Comparison of ENCODE assay signal across 13 cellular contexts in genomic region chr16:27238591-27238990, GRCh38. TPM values are rescaled to one million over a fixed set of nuclear protein-coding genes. Genes with fewer than 3 reads are reported as not detected.
A peak's percentile ranks its signal among the peaks of the same experiment; 100 is the strongest.
DNase-seq lines count a peak whose midpoint lies in the region; ATAC-seq and TF ChIP-seq lines count a peak whose summit lies in the region.
"Had no signal": no experiment of that assay in that cellular context is flagged by ENCODE, and none has a peak within 500 bp of the region (broad histone marks: within the 10 kb centered on the region; RNA-seq: fewer than 3 reads in every experiment).

No MANE protein-coding gene starts in this region.

- no peaks in the 10 kb centered on the region for H3K9me3 Mint-ChIP-seq in activated CD4-positive, alpha-beta T cell treated with anti-CD3 and anti-CD28 coated beads, Interleukin-2, amount 10 ng/mL, durations not matched to agents 24 days and 14 days
- H3K9me3 Mint-ChIP-seq in activated CD8-positive, alpha-beta T cell treated with anti-CD3 and anti-CD28 coated beads, Interleukin-2, amount 10 ng/mL, durations not matched to agents 7 days and 5 days (ENCODE audit: insufficient read depth): no peaks in the 10 kb centered on the region
- no peaks in the 10 kb centered on the region for H3K9me3 Mint-ChIP-seq in stimulated activated memory B cell treated with anti-CD40 and anti-IgM and Interleukin-4, amounts not matched to agents 10 μg/mL and 1 μg/mL and 100 μg/mL, for 72 hours

- no peaks in the 10 kb centered on the region for H3K9me3 ChIP-seq in esophagus squamous epithelium
- H3K9me3 ChIP-seq: mucosa of descending colon had no signal

- H3K36me3 Mint-ChIP-seq in activated CD4-positive, alpha-beta T cell treated with anti-CD3 and anti-CD28 coated beads, Interleukin-2, amount 10 ng/mL, durations not matched to agents 24 days and 14 days (ENCODE audit: low read depth): peaks cover 25% of the 10 kb centered on the region
- peaks cover 38% of the 10 kb centered on the region for H3K36me3 Mint-ChIP-seq in activated CD8-positive, alpha-beta T cell treated with anti-CD3 and anti-CD28 coated beads, Interleukin-2, amount 10 ng/mL, durations not matched to agents 7 days and 5 days (ENCODE audit: low read depth)
- H3K36me3 Mint-ChIP-seq in stimulated activated memory B cell treated with anti-CD40 and anti-IgM and Interleukin-4, amounts not matched to agents 10 μg/mL and 1 μg/mL and 100 μg/mL, for 72 hours: peaks cover 16% of the 10 kb centered on the region

- intact Hi-C loops in activated CD4-positive, alpha-beta T cell treated with anti-CD3 and anti-CD28 coated beads, Interleukin-2, amount 10 ng/mL, durations not matched to agents 24 days and 14 days (cut with micrococcal nuclease): loop anchor here (10.0 kb wide), 1 partner anchor 644 kb away; no protein-coding TSS in a partner anchor
- intact Hi-C loops in esophagus squamous epithelium (cut with DNase I): loop anchor here (5.0 kb wide), 1 partner anchor 129 kb away; no protein-coding TSS in a partner anchor

- POLR2A ChIA-PET in activated CD8-positive, alpha-beta T cell treated with anti-CD3 and anti-CD28 coated beads, Interleukin-2, amount 10 ng/mL, durations not matched to agents 7 days and 5 days (lab: Charles Lee): interaction anchor here (1.1 to 12.2 kb wide), 6 partner anchors 10 to 128 kb away, joined by 3 to 222 read pairs (median 22); partner anchors contain the start of genes IL4R and NSMCE1

- peak overlapping the region; percentile 100 for H3K27ac Mint-ChIP-seq in activated CD4-positive, alpha-beta T cell treated with anti-CD3 and anti-CD28 coated beads, Interleukin-2, amount 10 ng/mL, durations not matched to agents 24 days and 14 days
- peak overlapping the region; percentile 99 for H3K27ac Mint-ChIP-seq in activated CD8-positive, alpha-beta T cell treated with anti-CD3 and anti-CD28 coated beads, Interleukin-2, amount 10 ng/mL, durations not matched to agents 7 days and 5 days
- peak overlapping the region; percentile 91 for H3K27ac Mint-ChIP-seq in stimulated activated memory B cell treated with anti-CD40 and anti-IgM and Interleukin-4, amounts not matched to agents 10 μg/mL and 1 μg/mL and 100 μg/mL, for 72 hours

- H3K4me1 Mint-ChIP-seq in activated CD4-positive, alpha-beta T cell treated with anti-CD3 and anti-CD28 coated beads, Interleukin-2, amount 10 ng/mL, durations not matched to agents 24 days and 14 days: peaks cover 80% of the 10 kb centered on the region
- H3K4me1 Mint-ChIP-seq in activated CD8-positive, alpha-beta T cell treated with anti-CD3 and anti-CD28 coated beads, Interleukin-2, amount 10 ng/mL, durations not matched to agents 7 days and 5 days (ENCODE audit: low read depth): peaks cover 97% of the 10 kb centered on the region
- H3K4me1 Mint-ChIP-seq in stimulated activated memory B cell treated with anti-CD40 and anti-IgM and Interleukin-4, amounts not matched to agents 10 μg/mL and 1 μg/mL and 100 μg/mL, for 72 hours: peaks cover 57% of the 10 kb centered on the region

- TF ChIP-seq CTCF in esophagus squamous epithelium (IDR thresholded peaks at IDR 0.05): no peak

- no peaks in the 10 kb centered on the region for H3K27me3 Mint-ChIP-seq in activated CD4-positive, alpha-beta T cell treated with anti-CD3 and anti-CD28 coated beads, Interleukin-2, amount 10 ng/mL, durations not matched to agents 24 days and 14 days
- H3K27me3 Mint-ChIP-seq in activated CD8-positive, alpha-beta T cell treated with anti-CD3 and anti-CD28 coated beads, Interleukin-2, amount 10 ng/mL, durations not matched to agents 7 days and 5 days (ENCODE audit: low read depth): no peaks in the 10 kb centered on the region
- no peaks in the 10 kb centered on the region for H3K27me3 Mint-ChIP-seq in stimulated activated memory B cell treated with anti-CD40 and anti-IgM and Interleukin-4, amounts not matched to agents 10 μg/mL and 1 μg/mL and 100 μg/mL, for 72 hours

- H3K27me3 ChIP-seq in esophagus squamous epithelium: no peaks in the 10 kb centered on the region

- no peak overlapping the region for H3K4me3 ChIP-seq in esophagus squamous epithelium
- H3K4me3 ChIP-seq: mucosa of descending colon had no signal

- no peak for DNase-seq in activated CD4-positive, alpha-beta T cell treated with anti-CD3 and anti-CD28 coated beads, Interleukin-2, amount 10 ng/mL, durations not matched to agents 24 days and 14 days
- no peak for DNase-seq in activated CD4-positive, alpha-beta T cell treated with anti-CD3 and anti-CD28 coated beads for 1 hour
- DNase-seq in activated CD8-positive, alpha-beta T cell treated with anti-CD3 and anti-CD28 coated beads, Interleukin-2, amount 10 ng/mL, durations not matched to agents 7 days and 5 days: no peak
- DNase-seq in esophagus squamous epithelium (lab: John Stamatoyannopoulos, UW): no peak
- no peak for DNase-seq in foreskin melanocyte
- no peak for DNase-seq in SK-N-DZ (ENCODE audit: low spot score)
- DNase-seq: ACHN, EL, NCI-H1694, T1000 had no signal

- CTCF ChIA-PET in activated CD8-positive, alpha-beta T cell treated with anti-CD3 and anti-CD28 coated beads, Interleukin-2, amount 10 ng/mL, durations not matched to agents 7 days and 5 days (lab: Charles Lee): interaction anchor here (1.2 to 2.5 kb wide), 3 partner anchors 10 to 79 kb away, joined by 3 to 10 read pairs (median 8); no protein-coding TSS in a partner anchor

- no peak for TF ChIP-seq POLR2A in esophagus squamous epithelium (IDR thresholded peaks at IDR 0.05)

- ATAC-seq in activated CD8-positive, alpha-beta T cell treated with anti-CD3 and anti-CD28 coated beads, Interleukin-2, amount 10 ng/mL, durations not matched to agents 7 days and 5 days: no peak
- ATAC-seq in stimulated activated memory B cell treated with anti-CD40 and anti-IgM and Interleukin-4, amounts not matched to agents 10 μg/mL and 1 μg/mL and 100 μg/mL, for 72 hours: no peak
- ATAC-seq in GM19035 (IDR thresholded peaks at IDR 0.05; ENCODE audit: unreplicated experiment): no peak

- 86 to 100% methylated on average over 2 of the region's 2 CpGs for WGBS in esophagus squamous epithelium, 2 donors

- peaks cover 23 to 90% (median 65%) of the 10 kb centered on the region in 3 donors for H3K4me1 ChIP-seq in esophagus squamous epithelium

- H3K4me3 Mint-ChIP-seq in activated CD4-positive, alpha-beta T cell treated with anti-CD3 and anti-CD28 coated beads, Interleukin-2, amount 10 ng/mL, durations not matched to agents 24 days and 14 days: peak overlapping the region; percentile 80
- peak overlapping the region; percentile 71 for H3K4me3 Mint-ChIP-seq in activated CD8-positive, alpha-beta T cell treated with anti-CD3 and anti-CD28 coated beads, Interleukin-2, amount 10 ng/mL, durations not matched to agents 7 days and 5 days
- H3K4me3 Mint-ChIP-seq in stimulated activated memory B cell treated with anti-CD40 and anti-IgM and Interleukin-4, amounts not matched to agents 10 μg/mL and 1 μg/mL and 100 μg/mL, for 72 hours: peak overlapping the region; percentile 70

- H3K27ac ChIP-seq in esophagus squamous epithelium: peak overlapping the region in 3 of 4 donors; percentile 50 to 85 (median 78)

- H3K36me3 ChIP-seq in esophagus squamous epithelium: peaks cover 0 to 10% (median 0%) of the 10 kb centered on the region in 3 donors

RNA-seq across cellular contexts. Expression of gene NSMCE1, which starts 30.0 kb away (rescaled TPM):
- 143 and 149 TPM in 2 replicates for total RNA-seq in activated CD4-positive, alpha-beta T cell treated with anti-CD3 and anti-CD28 coated beads, Interleukin-2, amount 10 ng/mL, durations not matched to agents 24 days and 14 days
- 10 to 100 TPM; 87.3 to 94.9 TPM for total RNA-seq in activated CD8-positive, alpha-beta T cell treated with anti-CD3 and anti-CD28 coated beads, Interleukin-2, amount 10 ng/mL, durations not matched to agents 7 days and 5 days
- total RNA-seq in esophagus squamous epithelium: 10 to 100 TPM; 22.4 to 92.4 (median 29.5) TPM
- polyA plus RNA-seq in SK-N-DZ (2014; cell fraction: cytosol; rRNA removed): 75.4 and 86.0 TPM in 2 replicates
- 39.8 and 43.7 TPM in 2 replicates for polyA plus RNA-seq in SK-N-DZ (2014; cell fraction: nucleus; rRNA removed)

RNA-seq across cellular contexts. Expression of gene KDM8, which starts 35.3 kb away (rescaled TPM):
- total RNA-seq in activated CD4-positive, alpha-beta T cell treated with anti-CD3 and anti-CD28 coated beads, Interleukin-2, amount 10 ng/mL, durations not matched to agents 24 days and 14 days: 11.0 and 13.6 TPM in 2 replicates
- total RNA-seq in activated CD8-positive, alpha-beta T cell treated with anti-CD3 and anti-CD28 coated beads, Interleukin-2, amount 10 ng/mL, durations not matched to agents 7 days and 5 days: 10 to 100 TPM; 14.7 to 15.0 TPM
- total RNA-seq in esophagus squamous epithelium: 1 to 10 TPM in 3 of 4 donors, under 1 TPM in 1; 0.56 to 4.4 (median 2.5) TPM
- polyA plus RNA-seq in SK-N-DZ (2014; cell fraction: cytosol; rRNA removed): 5.0 and 15.0 TPM in 2 replicates
- 3.5 and 4.6 TPM in 2 replicates for polyA plus RNA-seq in SK-N-DZ (2014; cell fraction: nucleus; rRNA removed)
